Comparison of ENCODE assay signal across 9 cellular contexts in the genomic region with DNA sequence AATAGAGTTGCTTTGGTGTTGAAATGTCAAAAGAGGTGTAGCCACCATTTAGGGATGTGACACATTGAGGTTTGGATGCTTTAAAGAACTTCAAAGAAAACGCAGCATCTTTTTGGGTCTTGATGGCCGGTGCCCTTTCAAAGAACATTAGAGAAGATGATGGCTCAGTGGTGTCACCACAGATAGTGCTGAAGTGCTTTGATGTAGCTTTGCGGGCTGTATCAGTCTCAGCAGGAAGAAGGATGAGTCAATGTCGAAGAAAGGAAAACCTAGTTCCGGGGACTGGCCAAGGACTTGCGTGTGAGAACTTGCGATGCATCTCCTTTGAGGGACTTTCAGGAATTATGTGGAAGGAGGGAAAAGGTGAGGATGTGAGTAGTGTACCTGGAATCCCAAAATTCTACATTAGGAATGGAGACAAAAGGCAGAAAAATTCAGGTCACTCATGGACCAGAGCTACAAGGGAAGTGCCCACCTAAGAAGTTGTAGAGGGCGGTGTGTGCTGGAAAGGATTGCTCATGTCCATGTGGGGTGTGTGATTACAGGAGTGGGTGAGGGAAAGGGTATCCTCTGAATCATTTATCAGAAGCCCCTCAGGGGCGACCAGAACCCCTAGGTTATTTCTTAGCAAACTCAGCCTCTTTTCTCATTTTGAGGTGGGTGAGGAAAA. TPM values are rescaled to one million over a fixed set of nuclear protein-coding genes. Genes with fewer than 3 reads are reported as not detected.
A peak's percentile ranks its signal among the peaks of the same experiment; 100 is the strongest.
DNase-seq lines count a peak whose midpoint lies in the region; ATAC-seq and TF ChIP-seq lines count a peak whose summit lies in the region.
"Had no signal": no experiment of that assay in that cellular context is flagged by ENCODE, and none has a peak within 500 bp of the region (broad histone marks: within the 10 kb centered on the region; RNA-seq: fewer than 3 reads in every experiment).

No MANE protein-coding gene starts in this region.

- TF ChIP-seq POLR2A in esophagus squamous epithelium (IDR thresholded peaks at IDR 0.05): no peak

- intact Hi-C loops in esophagus squamous epithelium (cut with DNase I): loop anchor here (10.0 kb wide), 1 partner anchor 69 kb away; the partner anchor contains the start of gene GZMH

- peaks cover 0 to 20% (median 18%) of the 10 kb centered on the region in 3 donors for H3K4me1 ChIP-seq in esophagus squamous epithelium

- H3K27ac Mint-ChIP-seq in chondrocyte (ENCODE audit: unreplicated experiment): no peak overlapping the region

- H3K9me3 ChIP-seq in esophagus squamous epithelium: no peaks in the 10 kb centered on the region

- no peaks in the 10 kb centered on the region for H3K36me3 ChIP-seq in esophagus squamous epithelium

- no peak overlapping the region for H3K4me3 ChIP-seq in esophagus squamous epithelium

- no peaks in the 10 kb centered on the region for H3K9me3 Mint-ChIP-seq in chondrocyte (ENCODE audit: low read depth)

- TF ChIP-seq CTCF in esophagus squamous epithelium (IDR thresholded peaks at IDR 0.05) (no peak), chondrocyte (IDR thresholded peaks at IDR 0.05) (no peak)

- peak overlapping the region in 3 of 4 donors; percentile 6 to 52 (median 26) for H3K27ac ChIP-seq in esophagus squamous epithelium

- DNase-seq in esophagus squamous epithelium (lab: John Stamatoyannopoulos, UW) (no peak), DMS 273 treated with DMSO at 0.1 percent for 48 hours (lab: John Stamatoyannopoulos, UW) (no peak), NCI-H128 (lab: John Stamatoyannopoulos, UW; ENCODE audit: unreplicated experiment) (no peak), chondrocyte (ENCODE audit: low spot score) (no peak), foreskin melanocyte (no peak)

- no peak overlapping the region for H3K4me3 Mint-ChIP-seq in chondrocyte (ENCODE audit: unreplicated experiment)

- 35 to 39% methylated on average over 9 of the region's 9 CpGs for WGBS in esophagus squamous epithelium, 2 donors

- H3K36me3 Mint-ChIP-seq in chondrocyte (ENCODE audit: low read depth): no peaks in the 10 kb centered on the region

- peak; percentile 54 for ATAC-seq in GM19025 (IDR thresholded peaks at IDR 0.05; ENCODE audit: low read depth, unreplicated experiment)
- peak; percentile 39 for ATAC-seq in HG03103 (IDR thresholded peaks at IDR 0.05; ENCODE audit: low read depth, unreplicated experiment)
- ATAC-seq in activated CD4-positive, CD25-positive, alpha-beta regulatory T cell treated with anti-CD3 and anti-CD28 coated beads, Interleukin-2, amount 50 U/mL, for 24 hours: peak; percentile 93 to 94

- peaks cover 0 to 18% (median 0%) of the 10 kb centered on the region in 4 donors for H3K27me3 ChIP-seq in esophagus squamous epithelium

- peaks cover 39% of the 10 kb centered on the region for H3K27me3 Mint-ChIP-seq in chondrocyte (ENCODE audit: low read depth)

- peaks cover 1% of the 10 kb centered on the region for H3K4me1 Mint-ChIP-seq in chondrocyte (ENCODE audit: low read depth)

RNA-seq across cellular contexts. Expression of gene GZMB, which starts 39.7 kb away (rescaled TPM):
- total RNA-seq in esophagus squamous epithelium (1 to 10 TPM in 3 of 4 donors, under 1 TPM in 1; 0.99 to 8.5 (median 6.1) TPM), chondrocyte (not detected in 3 replicates)
- total RNA-seq: HT1080 had no signal

Comparison
In these comparisons a context has a peak if more than half of its experiments do, and no peak if none do; other contexts are left out.
1. ATAC-seq: peak in every context shown above with its lines; median percentile 94 in activated CD4-positive, CD25-positive, alpha-beta regulatory T cell treated with anti-CD3 and anti-CD28 coated beads, Interleukin-2, amount 50 U/mL, for 24 hours; 54 in GM19025; 39 in HG03103.